Comparison of ENCODE assay signal across 14 cellular contexts in genomic region chr2:126638781-126639180, GRCh38. TPM values are rescaled to one million over a fixed set of nuclear protein-coding genes. Genes with fewer than 3 reads are reported as not detected.
DNase-seq lines count a peak whose midpoint lies in the region; ATAC-seq and TF ChIP-seq lines count a peak whose summit lies in the region.
"Had no signal": no experiment of that assay in that cellular context is flagged by ENCODE, and none has a peak within 500 bp of the region (broad histone marks: within the 10 kb centered on the region; RNA-seq: fewer than 3 reads in every experiment).

No MANE protein-coding gene starts in this region.

- no peak overlapping the region for H3K27ac Mint-ChIP-seq in activated CD8-positive, alpha-beta T cell treated with anti-CD3 and anti-CD28 coated beads, Interleukin-2, amount 10 ng/mL, durations not matched to agents 7 days and 5 days
- H3K27ac Mint-ChIP-seq in activated CD8-positive, alpha-beta T cell treated with anti-CD3 and anti-CD28 coated beads for 36 hours = no peak overlapping the region
- H3K27ac Mint-ChIP-seq in neural crest cell (ENCODE audit: unreplicated experiment) = peak overlapping the region; percentile 48
- H3K27ac Mint-ChIP-seq: CD4-positive, alpha-beta T cell had no signal

- H3K4me1 Mint-ChIP-seq in activated CD8-positive, alpha-beta T cell treated with anti-CD3 and anti-CD28 coated beads, Interleukin-2, amount 10 ng/mL, durations not matched to agents 7 days and 5 days (ENCODE audit: low read depth) = no peaks in the 10 kb centered on the region
- H3K4me1 Mint-ChIP-seq in activated CD8-positive, alpha-beta T cell treated with anti-CD3 and anti-CD28 coated beads for 36 hours (ENCODE audit: low read depth) = no peaks in the 10 kb centered on the region
- peaks cover under 1% of the 10 kb centered on the region for H3K4me1 Mint-ChIP-seq in neural crest cell

- no peak overlapping the region for H3K4me3 Mint-ChIP-seq in activated CD8-positive, alpha-beta T cell treated with anti-CD3 and anti-CD28 coated beads, Interleukin-2, amount 10 ng/mL, durations not matched to agents 7 days and 5 days
- H3K4me3 Mint-ChIP-seq in activated CD8-positive, alpha-beta T cell treated with anti-CD3 and anti-CD28 coated beads for 36 hours = no peak overlapping the region
- no peak overlapping the region for H3K4me3 Mint-ChIP-seq in neural crest cell
- H3K4me3 Mint-ChIP-seq: CD4-positive, alpha-beta T cell had no signal

- ATAC-seq in activated CD8-positive, alpha-beta T cell treated with anti-CD3 and anti-CD28 coated beads, Interleukin-2, amount 10 ng/mL, durations not matched to agents 7 days and 5 days = no peak
- no peak for ATAC-seq in activated CD8-positive, alpha-beta T cell treated with anti-CD3 and anti-CD28 coated beads for 36 hours
- ATAC-seq in HG03460 (IDR thresholded peaks at IDR 0.05; ENCODE audit: unreplicated experiment) = no peak
- no peak for ATAC-seq in GM18867 (IDR thresholded peaks at IDR 0.05; ENCODE audit: unreplicated experiment)
- ATAC-seq: A549 had no signal

- no peak for TF ChIP-seq CTCF in activated CD8-positive, alpha-beta T cell treated with anti-CD3 and anti-CD28 coated beads for 36 hours (IDR thresholded peaks at IDR 0.05)
- no peak for TF ChIP-seq CTCF in neural crest cell (conservative IDR thresholded peaks at IDR 0.05)

- H3K9me3 Mint-ChIP-seq in activated CD8-positive, alpha-beta T cell treated with anti-CD3 and anti-CD28 coated beads, Interleukin-2, amount 10 ng/mL, durations not matched to agents 7 days and 5 days (ENCODE audit: insufficient read depth) = no peaks in the 10 kb centered on the region
- H3K9me3 Mint-ChIP-seq in activated CD8-positive, alpha-beta T cell treated with anti-CD3 and anti-CD28 coated beads for 36 hours = no peaks in the 10 kb centered on the region
- H3K9me3 Mint-ChIP-seq in neural crest cell = no peaks in the 10 kb centered on the region
- H3K9me3 Mint-ChIP-seq: CD4-positive, alpha-beta T cell had no signal

- CTCF ChIA-PET in activated CD8-positive, alpha-beta T cell treated with anti-CD3 and anti-CD28 coated beads, Interleukin-2, amount 10 ng/mL, durations not matched to agents 7 days and 5 days (lab: Charles Lee) = interaction anchor here (1.1 kb wide), 1 partner anchor 24 kb away, joined by 3 read pairs; no protein-coding TSS in a partner anchor
- CTCF ChIA-PET in activated CD8-positive, alpha-beta T cell treated with anti-CD3 and anti-CD28 coated beads for 36 hours (lab: Charles Lee) = interaction anchor here (0.8 kb wide), 1 partner anchor 15 kb away, joined by 3 read pairs; no protein-coding TSS in a partner anchor

- DNase-seq in activated CD8-positive, alpha-beta T cell treated with anti-CD3 and anti-CD28 coated beads, Interleukin-2, amount 10 ng/mL, durations not matched to agents 7 days and 5 days = peak; percentile 6
- no peak for DNase-seq in activated CD8-positive, alpha-beta T cell treated with anti-CD3 and anti-CD28 coated beads for 36 hours
- DNase-seq in epidermal melanocyte (ENCODE audit: insufficient read length, low spot score) = peak; percentile 77
- no peak for DNase-seq in neural crest cell (ENCODE audit: low read depth, low spot score)
- no peak for DNase-seq in NCI-H146 treated with DMSO at 0.1 percent for 48 hours (lab: John Stamatoyannopoulos, UW; ENCODE audit: unreplicated experiment)
- DNase-seq: AML-193; CD4-positive, alpha-beta T cell; DMS79 treated with DMSO at 0.1 percent for 48 hours; GF-D8; GM23248 had no signal

- POLR2A ChIA-PET in activated CD8-positive, alpha-beta T cell treated with anti-CD3 and anti-CD28 coated beads, Interleukin-2, amount 10 ng/mL, durations not matched to agents 7 days and 5 days (lab: Charles Lee) = no interaction called here
- POLR2A ChIA-PET in activated CD8-positive, alpha-beta T cell treated with anti-CD3 and anti-CD28 coated beads for 36 hours (lab: Charles Lee) = interaction anchor here (0.7 kb wide), 1 partner anchor 67 kb away, joined by 3 read pairs; no protein-coding TSS in a partner anchor

- H3K36me3 Mint-ChIP-seq in activated CD8-positive, alpha-beta T cell treated with anti-CD3 and anti-CD28 coated beads, Interleukin-2, amount 10 ng/mL, durations not matched to agents 7 days and 5 days (ENCODE audit: low read depth) = no peaks in the 10 kb centered on the region
- no peaks in the 10 kb centered on the region for H3K36me3 Mint-ChIP-seq in activated CD8-positive, alpha-beta T cell treated with anti-CD3 and anti-CD28 coated beads for 36 hours (ENCODE audit: low read depth)
- no peaks in the 10 kb centered on the region for H3K36me3 Mint-ChIP-seq in neural crest cell (ENCODE audit: low read depth)

- intact Hi-C loops in activated CD8-positive, alpha-beta T cell treated with anti-CD3 and anti-CD28 coated beads for 36 hours (cut with micrococcal nuclease) = loop anchor here (10.0 kb wide), 1 partner anchor 394 kb away; no protein-coding TSS in a partner anchor

- no peaks in the 10 kb centered on the region for H3K27me3 Mint-ChIP-seq in activated CD8-positive, alpha-beta T cell treated with anti-CD3 and anti-CD28 coated beads, Interleukin-2, amount 10 ng/mL, durations not matched to agents 7 days and 5 days (ENCODE audit: low read depth)
- no peaks in the 10 kb centered on the region for H3K27me3 Mint-ChIP-seq in activated CD8-positive, alpha-beta T cell treated with anti-CD3 and anti-CD28 coated beads for 36 hours
- no peaks in the 10 kb centered on the region for H3K27me3 Mint-ChIP-seq in neural crest cell (ENCODE audit: low read depth)
- H3K27me3 Mint-ChIP-seq: CD4-positive, alpha-beta T cell had no signal

RNA-seq across cellular contexts. Expression of gene GYPC, which starts 17.2 kb away (rescaled TPM):
- 100 to 1,000 TPM; 163 to 168 TPM for total RNA-seq in activated CD8-positive, alpha-beta T cell treated with anti-CD3 and anti-CD28 coated beads, Interleukin-2, amount 10 ng/mL, durations not matched to agents 7 days and 5 days
- total RNA-seq in activated CD8-positive, alpha-beta T cell treated with anti-CD3 and anti-CD28 coated beads for 36 hours = 100 to 1,000 TPM; 172 to 173 TPM
- 84.4 and 89.4 TPM in 2 replicates for total RNA-seq in neural crest cell
- total RNA-seq: HT-29 had no signal

Comparison
In these comparisons a context has a peak if more than half of its experiments do, and no peak if none do; other contexts are left out.
1. DNase-seq: peak in activated CD8-positive, alpha-beta T cell treated with anti-CD3 and anti-CD28 coated beads, Interleukin-2, amount 10 ng/mL, durations not matched to agents 7 days and 5 days (single experiment) and epidermal melanocyte (single experiment); none in activated CD8-positive, alpha-beta T cell treated with anti-CD3 and anti-CD28 coated beads for 36 hours (single experiment), neural crest cell (single experiment) and NCI-H146 treated with DMSO at 0.1 percent for 48 hours (single experiment).